ENCODE assay signal across 1 cellular context in genomic region chr10:53839437-53840039, GRCh38.
TF ChIP-seq lines count a peak whose summit lies in the region.

No MANE protein-coding gene starts in this region.

TF ChIP-seq in K562, 482 proteins besides CTCF, POLR2A, EP300 and RAD21 (continued from another document):
- no peak for TF ChIP-seq ZNF740 (CRISPR knock-in tag; IDR thresholded peaks at IDR 0.05)
- TF ChIP-seq ZNF740 (tag; IDR thresholded peaks at IDR 0.05): no peak
